In the genomic region with DNA sequence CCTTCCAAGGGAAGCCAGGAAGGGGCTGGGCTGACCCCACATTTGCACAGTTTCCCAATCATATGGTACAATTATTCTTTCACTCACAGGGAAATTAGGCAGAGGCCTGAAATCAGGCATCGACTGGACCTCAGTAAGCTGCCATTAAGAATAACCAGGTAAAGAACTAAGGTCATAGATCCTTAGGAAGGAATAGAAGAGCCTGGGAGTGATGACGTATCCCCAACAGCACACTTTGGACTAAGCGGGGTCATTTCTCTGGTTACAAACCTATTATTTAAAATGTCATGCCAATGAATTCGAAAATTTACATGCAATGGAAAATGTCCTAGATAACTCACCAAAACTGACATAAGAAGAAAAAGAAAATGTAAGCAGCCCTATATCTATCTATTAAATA, we compare ENCODE assay signal across 22 cellular contexts.
"Had no signal": no experiment of that assay in that cellular context is flagged by ENCODE, and none has a peak within 500 bp of the region (broad histone marks: within the 10 kb centered on the region; RNA-seq: fewer than 3 reads in every experiment).

No MANE protein-coding gene starts in this region.

- FAIRE-seq: colon, endothelial cell of umbilical vein, frontal cortex, islet of Langerhans, keratinocyte had no signal

- H3K36me3 ChIP-seq: esophagus muscularis mucosa, gastroesophageal sphincter, heart left ventricle, left lung, lower lobe of right lung had no signal

- H2AFZ ChIP-seq: hepatocyte had no signal

- H3K27ac ChIP-seq: coronary artery, dorsolateral prefrontal cortex, esophagus muscularis mucosa, foreskin keratinocyte, gastroesophageal sphincter, heart left ventricle, hepatocyte, left lung, lower lobe of right lung had no signal

- H3K79me2 ChIP-seq: hepatocyte had no signal

- ATAC-seq: foreskin keratinocyte, gastroesophageal sphincter, heart left ventricle, left cardiac atrium, left lung, left ventricle myocardium superior, lower lobe of right lung, mucosa of descending colon had no signal

- DNase-seq: dermis blood vessel endothelial cell; dorsolateral prefrontal cortex; effector CD4-positive, alpha-beta T cell; effector memory CD4-positive, alpha-beta T cell; foreskin keratinocyte; left cardiac atrium; left ventricle myocardium superior; lower lobe of right lung; mesenchymal stem cell; mucosa of descending colon; naive B cell had no signal

- H3K4me2 ChIP-seq: hepatocyte had no signal

- H3K9me3 ChIP-seq: mucosa of descending colon had no signal

- H3K4me3 ChIP-seq: coronary artery, dorsolateral prefrontal cortex, esophagus muscularis mucosa, gastroesophageal sphincter, heart left ventricle, hepatocyte, left lung, lower lobe of right lung, mucosa of descending colon had no signal

- H3K4me1 ChIP-seq: esophagus muscularis mucosa, foreskin keratinocyte, gastroesophageal sphincter, heart left ventricle, left lung, lower lobe of right lung had no signal

- H3K27me3 ChIP-seq: foreskin keratinocyte, hepatocyte had no signal
